10 cellular contexts compared by ENCODE assay signal in the genomic region with DNA sequence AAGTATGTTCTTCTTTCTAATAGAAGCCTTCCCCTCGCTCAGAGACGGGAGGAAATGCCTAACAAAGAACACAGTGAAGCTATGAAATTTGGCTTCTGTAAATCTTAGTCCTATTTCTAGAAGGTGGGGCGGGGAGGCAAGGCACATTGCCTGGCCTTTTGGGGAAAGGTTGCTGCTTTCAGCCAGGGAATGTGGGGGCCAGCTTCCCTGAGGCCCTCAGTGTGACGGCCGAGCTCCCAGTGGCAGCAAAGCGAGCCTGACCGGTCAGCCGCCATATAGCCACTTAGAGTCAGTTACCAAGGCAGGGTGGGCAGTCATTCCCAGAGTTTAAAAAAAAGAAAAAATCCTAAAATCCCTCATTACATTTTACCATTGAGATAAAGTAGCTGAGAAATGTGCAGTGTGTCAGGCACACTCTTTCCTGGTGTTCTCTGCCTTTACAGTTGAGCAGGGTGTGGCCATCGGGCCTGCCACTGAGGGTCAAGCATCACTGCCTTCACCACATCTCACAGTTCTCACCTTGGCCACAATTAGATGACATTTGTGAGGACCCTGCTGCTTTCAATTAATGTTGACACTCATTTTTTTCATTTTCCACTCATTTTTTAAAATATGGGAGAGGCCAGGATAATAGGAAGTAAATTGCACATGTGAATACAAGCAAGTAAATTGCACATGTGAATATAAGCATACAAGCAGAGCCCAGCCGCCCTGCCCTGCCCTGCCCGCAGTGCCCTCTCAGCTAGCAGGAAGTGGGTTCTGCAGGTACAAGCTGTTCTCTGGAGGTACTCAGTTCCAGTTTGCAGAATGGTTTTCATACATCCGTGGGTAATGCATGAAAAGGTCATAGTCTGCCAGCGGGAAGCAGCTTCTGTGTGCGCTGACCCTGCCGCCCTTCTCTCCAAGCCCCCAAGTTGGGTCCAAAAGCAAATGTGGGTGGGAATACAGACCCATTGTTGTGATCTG.
DNase-seq lines count a peak whose midpoint lies in the region; ATAC-seq, FAIRE-seq and TF ChIP-seq lines count a peak whose summit lies in the region.
"Had no signal": no experiment of that assay in that cellular context is flagged by ENCODE, and none has a peak within 500 bp of the region (broad histone marks: within the 10 kb centered on the region; RNA-seq: fewer than 3 reads in every experiment).

No MANE protein-coding gene starts in this region.

- peak; percentile 30 for DNase-seq in activated CD8-positive, alpha-beta memory T cell treated with anti-CD3 and anti-CD28 coated beads, Interleukin-2, amount 50 U/mL, for 4 hours
- DNase-seq in activated CD8-positive, alpha-beta memory T cell treated with anti-CD3 and anti-CD28 coated beads for 24 hours, result no peak
- DNase-seq in ascending aorta (ENCODE audit: low spot score in 2 of 2), result no peak
- peak in 1 of 2 donors; percentile 61 for DNase-seq in tibial artery
- DNase-seq in RCC 7860 (ENCODE audit: low spot score), result no peak
- no peak for DNase-seq in SHP77 treated with DMSO at 0.1 percent for 48 hours (lab: John Stamatoyannopoulos, UW)
- DNase-seq: H7, PC-9 had no signal

- TF ChIP-seq CTCF in ascending aorta (IDR thresholded peaks at IDR 0.05), result no peak
- TF ChIP-seq CTCF in tibial artery (IDR thresholded peaks at IDR 0.05), result no peak

- ATAC-seq in HG03442 (IDR thresholded peaks at IDR 0.05; ENCODE audit: unreplicated experiment) (peak; percentile 71), HG02884 (IDR thresholded peaks at IDR 0.05; ENCODE audit: unreplicated experiment) (no peak)

- H3K36me3 ChIP-seq in ascending aorta (peaks cover 10 to 14% of the 10 kb centered on the region in 2 donors), tibial artery (peaks cover 0 to 14% (median 4%) of the 10 kb centered on the region in 3 donors)

- intact Hi-C loops in ascending aorta (cut with DNase I), result no loop called here
- intact Hi-C loops in tibial artery (cut with DNase I; ENCODE audit: low total_unique reads), result no loop called here

- H3K27ac ChIP-seq in ascending aorta, result peak overlapping the region; percentile 10 to 40
- peak overlapping the region; percentile 53 to 56 for H3K27ac ChIP-seq in tibial artery
- H3K27ac ChIP-seq: PC-9 had no signal

- H3K4me1 ChIP-seq in ascending aorta (peaks cover 0 to 10% of the 10 kb centered on the region in 2 donors), tibial artery (peaks cover 0 to 49% (median 27%) of the 10 kb centered on the region in 4 donors)

- no peak for FAIRE-seq in RCC 7860 (lab: Jason Lieb, UNC)

- H3K4me3 ChIP-seq in ascending aorta (no peak overlapping the region), tibial artery (no peak overlapping the region)
- H3K4me3 ChIP-seq: PC-9 had no signal

- H3K27me3 ChIP-seq in ascending aorta (no peaks in the 10 kb centered on the region), tibial artery (no peaks in the 10 kb centered on the region)

- H3K9me3 ChIP-seq in ascending aorta (no peaks in the 10 kb centered on the region), tibial artery (no peaks in the 10 kb centered on the region)
